In genomic region chr4:138049350-138049749, GRCh38 we compare ENCODE assay signal across 27 cellular contexts.
DNase-seq lines count a peak whose midpoint lies in the region; ATAC-seq and TF ChIP-seq lines count a peak whose summit lies in the region.
"Had no signal": no experiment of that assay in that cellular context is flagged by ENCODE, and none has a peak within 500 bp of the region (broad histone marks: within the 10 kb centered on the region; RNA-seq: fewer than 3 reads in every experiment).

No MANE protein-coding gene starts in this region.

- CTCF ChIA-PET in PC-3 (lab: Charles Lee): no interaction called here

- H3K4me1 ChIP-seq in PC-3 (ENCODE audit: insufficient read depth, low read length) (peaks cover 16% of the 10 kb centered on the region), GM23248 (ENCODE audit: insufficient read depth) (peaks cover 34% of the 10 kb centered on the region)
- H3K4me1 ChIP-seq: upper lobe of left lung had no signal

- no peak for ATAC-seq in PC-3
- ATAC-seq: CD8-positive, alpha-beta T cell; heart right ventricle; left cardiac atrium; stimulated activated effector memory CD8-positive, alpha-beta T cell treated with anti-CD3 and anti-CD28 coated beads, Interleukin-12 subunit alpha, Interleukin-12 subunit beta, amount 100 ng/mL, for 72 hours had no signal

- H3K27ac ChIP-seq in PC-3 (ENCODE audit: low read length) (no peak overlapping the region), GM23248 (no peak overlapping the region)
- H3K27ac ChIP-seq: dorsolateral prefrontal cortex, epithelial cell of prostate, heart right ventricle, upper lobe of left lung, WERI-Rb-1 had no signal

- H3K9ac ChIP-seq in PC-3 (ENCODE audit: low read length): no peak overlapping the region
- no peak overlapping the region for H3K9ac ChIP-seq in GM23248

- H3K9me2 ChIP-seq in PC-3 (replicated peaks; ENCODE audit: low read length) (no peaks in the 10 kb centered on the region), GM23248 (ENCODE audit: insufficient read depth) (no peaks in the 10 kb centered on the region)

- no peak overlapping the region for H3K4me2 ChIP-seq in PC-3 (ENCODE audit: low read length)
- no peak overlapping the region for H3K4me2 ChIP-seq in GM23248 (ENCODE audit: unreplicated experiment)
- H3K4me2 ChIP-seq: smooth muscle cell had no signal

- 96% methylated on average over 5 of the region's 5 CpGs for WGBS in GM23248 (ENCODE audit: low coverage in 1 of 2, low lambda C conversion rate in 2 of 2, missing lambda C conversion rate in 2 of 2), 2 experiments

- H3K27me3 ChIP-seq in PC-3 (ENCODE audit: low read length) (no peaks in the 10 kb centered on the region), GM23248 (replicated peaks; ENCODE audit: insufficient read depth) (no peaks in the 10 kb centered on the region)
- H3K27me3 ChIP-seq: dorsolateral prefrontal cortex, heart right ventricle, upper lobe of left lung had no signal

- no peak overlapping the region for H2AFZ ChIP-seq in PC-3 (ENCODE audit: low read length)
- no peak overlapping the region for H2AFZ ChIP-seq in GM23248

- intact Hi-C loops in PC-3 (cut with micrococcal nuclease): no loop called here

- no peaks in the 10 kb centered on the region for H3K36me3 ChIP-seq in PC-3 (ENCODE audit: low read depth, low read length)
- no peaks in the 10 kb centered on the region for H3K36me3 ChIP-seq in GM23248 (ENCODE audit: low read depth)
- H3K36me3 ChIP-seq: heart right ventricle, upper lobe of left lung, WERI-Rb-1 had no signal

- DNase-seq in NCI-H2107 (lab: John Stamatoyannopoulos, UW): peak; percentile 2
- no peak for DNase-seq in NCI-H2107 treated with DMSO at 0.1 percent for 48 hours (lab: John Stamatoyannopoulos, UW; ENCODE audit: unreplicated experiment)
- peak; percentile 9 for DNase-seq in PC-3
- DNase-seq in fibroblast of villous mesenchyme (ENCODE audit: low read depth): peak; percentile 25
- peak; percentile 54 for DNase-seq in retinal pigment epithelial cell (ENCODE audit: low read depth)
- no peak for DNase-seq in NK-92 (lab: John Stamatoyannopoulos, UW; ENCODE audit: unreplicated experiment)
- no peak for DNase-seq in OCI-M1 (lab: John Stamatoyannopoulos, UW)
- no peak for DNase-seq in GM23248
- DNase-seq: 8988T; activated CD4-positive, alpha-beta T cell treated with anti-CD3 and anti-CD28 coated beads, Interleukin-2, amount 10 ng/mL, durations not matched to agents 7 days and 5 days; anterior cingulate cortex; CD8-positive, alpha-beta T cell; central memory CD4-positive, alpha-beta T cell; DMS79 treated with DMSO at 0.1 percent for 48 hours; dorsolateral prefrontal cortex; H9; heart right ventricle; left cardiac atrium; NCI-H2081 treated with DMSO at 0.1 percent for 48 hours; NCI-H524 treated with DMSO at 0.1 percent for 48 hours; occipital lobe; substantia nigra; upper lobe of left lung; WERI-Rb-1 had no signal

- H3K79me2 ChIP-seq in PC-3 (ENCODE audit: low read length) (no peaks in the 10 kb centered on the region), GM23248 (ENCODE audit: insufficient read depth) (no peaks in the 10 kb centered on the region)

- H3K4me3 ChIP-seq in PC-3 (ENCODE audit: low read length) (no peak overlapping the region), fibroblast of villous mesenchyme (ENCODE audit: low read depth, low read length) (no peak overlapping the region), retinal pigment epithelial cell (ENCODE audit: low read length) (peak overlapping the region; percentile 0), GM23248 (no peak overlapping the region)
- H3K4me3 ChIP-seq: heart right ventricle, smooth muscle cell, upper lobe of left lung had no signal

- POLR2A ChIA-PET in PC-3 (lab: Charles Lee; ENCODE audit: unreplicated experiment): no interaction called here

- BruUV-seq in PC-3 (replicated peaks; lab: Mats Ljungman, UMichigan): no TSS peak

- in situ Hi-C loops in GM23248 (cut with MboI): no loop called here

- H4K20me1 ChIP-seq in PC-3 (ENCODE audit: low read length) (no peaks in the 10 kb centered on the region), GM23248 (ENCODE audit: insufficient read depth) (no peaks in the 10 kb centered on the region)

- TF ChIP-seq CTCF in PC-3 (conservative IDR thresholded peaks at IDR 0.05; ENCODE audit: low read depth, low read length): no peak
- TF ChIP-seq CTCF in fibroblast of villous mesenchyme (IDR thresholded peaks at IDR 0.05; ENCODE audit: insufficient read depth, low read depth, low read length): no peak
- no peak for TF ChIP-seq CTCF in retinal pigment epithelial cell (conservative IDR thresholded peaks at IDR 0.05; ENCODE audit: low read depth, low read length)

- H3K9me3 ChIP-seq in PC-3 (ENCODE audit: low read length): no peaks in the 10 kb centered on the region
- H3K9me3 ChIP-seq in GM23248 (ENCODE audit: low read depth): no peaks in the 10 kb centered on the region
- H3K9me3 ChIP-seq: heart right ventricle, upper lobe of left lung had no signal

- H3F3A ChIP-seq in PC-3 (ENCODE audit: low read length, unreplicated experiment) (no peaks in the 10 kb centered on the region), GM23248 (ENCODE audit: insufficient read depth) (peaks cover 18% of the 10 kb centered on the region)

Comparison
In these comparisons a context has a peak if more than half of its experiments do, and no peak if none do; other contexts are left out.
1. DNase-seq: peak in NCI-H2107 (single experiment), PC-3 (single experiment), fibroblast of villous mesenchyme (single experiment) and retinal pigment epithelial cell (single experiment); none in NCI-H2107 treated with DMSO at 0.1 percent for 48 hours (single experiment), NK-92 (single experiment), OCI-M1 (single experiment) and GM23248 (single experiment).